ENCODE assay signal across 8 cellular contexts in the genomic region with DNA sequence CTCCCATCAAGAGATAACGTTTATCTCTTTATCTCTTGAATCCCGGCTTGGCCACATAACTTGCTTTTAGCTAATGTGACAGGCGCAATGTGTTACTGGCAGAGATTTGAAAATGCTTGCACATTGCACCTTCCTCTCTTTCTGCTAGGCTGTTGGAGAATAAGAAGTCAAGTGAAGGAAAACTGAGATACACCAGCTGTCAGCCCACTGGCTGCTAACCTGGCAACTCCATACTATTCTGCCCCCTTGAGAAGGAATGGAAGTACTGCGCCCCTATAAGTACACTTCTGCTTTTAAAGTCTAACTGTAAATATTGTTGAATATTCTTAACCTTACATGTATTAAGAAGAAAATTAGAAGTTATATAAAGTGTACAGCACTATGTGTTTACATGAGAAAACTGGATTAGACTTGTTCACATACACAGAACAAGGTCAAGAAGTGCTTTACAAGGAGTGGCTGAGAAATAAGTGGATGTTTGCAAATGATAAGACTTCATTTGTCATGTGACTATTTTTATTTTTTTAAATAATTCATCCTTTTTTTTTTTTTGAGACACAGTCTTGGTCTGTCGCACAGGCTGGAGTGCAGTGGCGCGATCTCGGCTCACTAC.
DNase-seq lines count a peak whose midpoint lies in the region; ATAC-seq and TF ChIP-seq lines count a peak whose summit lies in the region.

No MANE protein-coding gene starts in this region.

- DNase-seq in Daoy (ENCODE audit: low read depth) (peak; percentile 57), HCT116 (ENCODE audit: low read depth, low spot score) (peak; percentile 24), NCI-H1694 treated with DMSO at 0.1 percent for 48 hours (lab: John Stamatoyannopoulos, UW) (peak; percentile 44), fibroblast of gingiva (ENCODE audit: low read depth) (peak; percentile 1), smooth muscle cell (lab: John Stamatoyannopoulos, UW; ENCODE audit: unreplicated experiment) (peak; percentile 1), NCI-H187 (lab: John Stamatoyannopoulos, UW) (no peak)
- no peak for DNase-seq in activated naive CD4-positive, alpha-beta T cell treated with anti-CD3 and anti-CD28 coated beads, Interleukin-2, amount 50 U/mL, for 16 hours
- no peak for DNase-seq in stimulated activated CD4-positive, alpha-beta T cell treated with anti-CD3 and anti-CD28 coated beads, Interleukin-2, amount 100 ng/mL, for 24 hours

- H3F3A ChIP-seq in smooth muscle cell (ENCODE audit: low read depth): peaks cover 18% of the 10 kb centered on the region

- H3K9me3 ChIP-seq in HCT116 (ENCODE audit: control insufficient read depth in 1 of 2, insufficient read depth in 1 of 2, low read depth in 1 of 2, low read length in 2 of 2) (no peaks in the 10 kb centered on the region), smooth muscle cell (replicated peaks; ENCODE audit: low read depth) (no peaks in the 10 kb centered on the region)

- CTCF ChIA-PET in HCT116 (lab: Charles Lee): interaction anchor here (1.1 kb wide), 1 partner anchor 13 kb away, joined by 3 read pairs; no protein-coding TSS in a partner anchor

- no peak overlapping the region for H3K4me2 ChIP-seq in HCT116 (ENCODE audit: low read length)
- peak overlapping the region; percentile 75 for H3K4me2 ChIP-seq in smooth muscle cell

- peak; percentile 73 for TF ChIP-seq RAD21 in HCT116 (IDR thresholded peaks at IDR 0.05; ENCODE audit: low read depth)

- BruUV-seq in HCT116 (replicated peaks; lab: Mats Ljungman, UMichigan): no TSS peak

- POLR2A ChIA-PET in HCT116 (lab: Charles Lee): no interaction called here

- H3K79me2 ChIP-seq in HCT116 (ENCODE audit: insufficient read depth, low read length): no peaks in the 10 kb centered on the region
- H3K79me2 ChIP-seq in smooth muscle cell (ENCODE audit: low read depth): peaks cover 19% of the 10 kb centered on the region

- H3K9me2 ChIP-seq in HCT116 (ENCODE audit: insufficient read depth): no peaks in the 10 kb centered on the region

- intact Hi-C loops in HCT116 (cut with micrococcal nuclease): loop anchor here (2.0 to 5.0 kb wide), 2 partner anchors 221 to 973 kb away; no protein-coding TSS in a partner anchor

- no peak for TF ChIP-seq POLR2A in HCT116 (IDR thresholded peaks at IDR 0.05; ENCODE audit: borderline replicate concordance, extremely low read depth, insufficient read depth, insufficient read length)

- ATAC-seq in HCT116: peak; percentile 69

- H3K27ac ChIP-seq in HCT116 (ENCODE audit: low read depth, low read length) (no peak overlapping the region), smooth muscle cell (ENCODE audit: low read depth) (peak overlapping the region; percentile 99)

- H3K27me3 ChIP-seq in HCT116 (ENCODE audit: insufficient read depth, low read length) (no peaks in the 10 kb centered on the region), smooth muscle cell (ENCODE audit: low read depth) (no peaks in the 10 kb centered on the region)

- H3K9ac ChIP-seq in HCT116 (ENCODE audit: low read length) (no peak overlapping the region), smooth muscle cell (ENCODE audit: low read depth) (peak overlapping the region; percentile 85)

- 61% methylated on average over 8 of the region's 8 CpGs for WGBS in smooth muscle cell (ENCODE audit: low lambda C conversion rate)

- H4K20me1 ChIP-seq in HCT116 (ENCODE audit: insufficient read depth): no peaks in the 10 kb centered on the region
- H4K20me1 ChIP-seq in smooth muscle cell (ENCODE audit: low read depth): no peaks in the 10 kb centered on the region

- H3K4me1 ChIP-seq in HCT116 (ENCODE audit: control insufficient read depth in 1 of 2, insufficient read depth in 2 of 2, low read length in 2 of 2): peaks cover 10% of the 10 kb centered on the region in 2 experiments; a peak in 2 of 4 replicates
- H3K4me1 ChIP-seq in smooth muscle cell (ENCODE audit: low read depth): peaks cover 47% of the 10 kb centered on the region

- H2AFZ ChIP-seq in HCT116 (ENCODE audit: low read depth, low read length, poor library complexity, severe bottlenecking) (peak overlapping the region; percentile 79), smooth muscle cell (ENCODE audit: low read depth) (peak overlapping the region; percentile 2)

- RAD21 ChIA-PET in HCT116 (lab: Charles Lee; ENCODE audit: low non-redundant PET in 1 of 2, low total read pairs in 2 of 2, uncharacterized antibody in 2 of 2, unreplicated experiment in 2 of 2): interaction anchor here in 1 of 2 experiments (1.0 kb wide), 1 partner anchor 83 kb away, joined by 3 read pairs; no protein-coding TSS in a partner anchor

- TF ChIP-seq CTCF in HCT116 (IDR thresholded peaks at IDR 0.05 in 2 of 3, conservative IDR thresholded peaks at IDR 0.05 in 1 of 3; ENCODE audit: borderline replicate concordance in 1 of 3, insufficient read depth in 1 of 3, low read depth in 2 of 3, low read length in 2 of 3) (peak; percentile 61 to 74 (median 74); a peak in 5 of 6 replicates), smooth muscle cell (IDR thresholded peaks at IDR 0.05; ENCODE audit: borderline replicate concordance, insufficient read depth, poor library complexity, severe bottlenecking) (peak; percentile 73)

- no peak overlapping the region for H3K4me3 ChIP-seq in HCT116 (replicated peaks in 1 of 2; ENCODE audit: low read depth in 1 of 2, low read length in 2 of 2)
- H3K4me3 ChIP-seq in smooth muscle cell: peak overlapping the region; percentile 9

- H3K36me3 ChIP-seq in HCT116 (ENCODE audit: control insufficient read depth in 1 of 2, insufficient read depth in 2 of 2, low read length in 2 of 2): no peaks in the 10 kb centered on the region
- H3K36me3 ChIP-seq in smooth muscle cell (ENCODE audit: low read depth): no peaks in the 10 kb centered on the region

TF ChIP-seq in HCT116, 20 proteins besides CTCF, POLR2A, EP300 and RAD21 (continues in another document):
- TF ChIP-seq, protein P1, sequence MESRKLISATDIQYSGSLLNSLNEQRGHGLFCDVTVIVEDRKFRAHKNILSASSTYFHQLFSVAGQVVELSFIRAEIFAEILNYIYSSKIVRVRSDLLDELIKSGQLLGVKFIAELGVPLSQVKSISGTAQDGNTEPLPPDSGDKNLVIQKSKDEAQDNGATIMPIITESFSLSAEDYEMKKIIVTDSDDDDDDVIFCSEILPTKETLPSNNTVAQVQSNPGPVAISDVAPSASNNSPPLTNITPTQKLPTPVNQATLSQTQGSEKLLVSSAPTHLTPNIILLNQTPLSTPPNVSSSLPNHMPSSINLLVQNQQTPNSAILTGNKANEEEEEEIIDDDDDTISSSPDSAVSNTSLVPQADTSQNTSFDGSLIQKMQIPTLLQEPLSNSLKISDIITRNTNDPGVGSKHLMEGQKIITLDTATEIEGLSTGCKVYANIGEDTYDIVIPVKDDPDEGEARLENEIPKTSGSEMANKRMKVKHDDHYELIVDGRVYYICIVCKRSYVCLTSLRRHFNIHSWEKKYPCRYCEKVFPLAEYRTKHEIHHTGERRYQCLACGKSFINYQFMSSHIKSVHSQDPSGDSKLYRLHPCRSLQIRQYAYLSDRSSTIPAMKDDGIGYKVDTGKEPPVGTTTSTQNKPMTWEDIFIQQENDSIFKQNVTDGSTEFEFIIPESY (IDR thresholded peaks at IDR 0.05; ENCODE audit: extremely low read depth, insufficient replicate concordance, low read length): no peak
- TF ChIP-seq YY1 (IDR thresholded peaks at IDR 0.05; ENCODE audit: extremely low read depth, insufficient replicate concordance, low read depth, low read length) (no peak), TCF7L2 (IDR thresholded peaks at IDR 0.05; ENCODE audit: borderline replicate concordance, extremely low read depth, insufficient read depth, insufficient read length) (no peak), ELF1 (IDR thresholded peaks at IDR 0.05; ENCODE audit: borderline replicate concordance, low read depth) (no peak), SRF (IDR thresholded peaks at IDR 0.05; ENCODE audit: low read depth) (no peak), EZH2phosphoT487 (IDR thresholded peaks at IDR 0.05; ENCODE audit: borderline replicate concordance) (no peak), EZH2 (IDR thresholded peaks at IDR 0.05) (no peak), EGR1 (IDR thresholded peaks at IDR 0.05; ENCODE audit: low read depth) (no peak), JUND (IDR thresholded peaks at IDR 0.05) (no peak), ZNF274 (IDR thresholded peaks at IDR 0.05; ENCODE audit: low read depth, low read length) (no peak), CBX3 (IDR thresholded peaks at IDR 0.05; ENCODE audit: low read depth) (no peak; the same call in 1 of the 2 replicates)
- TF ChIP-seq, protein P2, sequence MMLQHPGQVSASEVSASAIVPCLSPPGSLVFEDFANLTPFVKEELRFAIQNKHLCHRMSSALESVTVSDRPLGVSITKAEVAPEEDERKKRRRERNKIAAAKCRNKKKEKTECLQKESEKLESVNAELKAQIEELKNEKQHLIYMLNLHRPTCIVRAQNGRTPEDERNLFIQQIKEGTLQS (IDR thresholded peaks at IDR 0.05): no peak
- TF ChIP-seq, protein P3, sequence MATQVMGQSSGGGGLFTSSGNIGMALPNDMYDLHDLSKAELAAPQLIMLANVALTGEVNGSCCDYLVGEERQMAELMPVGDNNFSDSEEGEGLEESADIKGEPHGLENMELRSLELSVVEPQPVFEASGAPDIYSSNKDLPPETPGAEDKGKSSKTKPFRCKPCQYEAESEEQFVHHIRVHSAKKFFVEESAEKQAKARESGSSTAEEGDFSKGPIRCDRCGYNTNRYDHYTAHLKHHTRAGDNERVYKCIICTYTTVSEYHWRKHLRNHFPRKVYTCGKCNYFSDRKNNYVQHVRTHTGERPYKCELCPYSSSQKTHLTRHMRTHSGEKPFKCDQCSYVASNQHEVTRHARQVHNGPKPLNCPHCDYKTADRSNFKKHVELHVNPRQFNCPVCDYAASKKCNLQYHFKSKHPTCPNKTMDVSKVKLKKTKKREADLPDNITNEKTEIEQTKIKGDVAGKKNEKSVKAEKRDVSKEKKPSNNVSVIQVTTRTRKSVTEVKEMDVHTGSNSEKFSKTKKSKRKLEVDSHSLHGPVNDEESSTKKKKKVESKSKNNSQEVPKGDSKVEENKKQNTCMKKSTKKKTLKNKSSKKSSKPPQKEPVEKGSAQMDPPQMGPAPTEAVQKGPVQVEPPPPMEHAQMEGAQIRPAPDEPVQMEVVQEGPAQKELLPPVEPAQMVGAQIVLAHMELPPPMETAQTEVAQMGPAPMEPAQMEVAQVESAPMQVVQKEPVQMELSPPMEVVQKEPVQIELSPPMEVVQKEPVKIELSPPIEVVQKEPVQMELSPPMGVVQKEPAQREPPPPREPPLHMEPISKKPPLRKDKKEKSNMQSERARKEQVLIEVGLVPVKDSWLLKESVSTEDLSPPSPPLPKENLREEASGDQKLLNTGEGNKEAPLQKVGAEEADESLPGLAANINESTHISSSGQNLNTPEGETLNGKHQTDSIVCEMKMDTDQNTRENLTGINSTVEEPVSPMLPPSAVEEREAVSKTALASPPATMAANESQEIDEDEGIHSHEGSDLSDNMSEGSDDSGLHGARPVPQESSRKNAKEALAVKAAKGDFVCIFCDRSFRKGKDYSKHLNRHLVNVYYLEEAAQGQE (IDR thresholded peaks at IDR 0.05; ENCODE audit: low read depth): no peak
- TF ChIP-seq, protein P4, sequence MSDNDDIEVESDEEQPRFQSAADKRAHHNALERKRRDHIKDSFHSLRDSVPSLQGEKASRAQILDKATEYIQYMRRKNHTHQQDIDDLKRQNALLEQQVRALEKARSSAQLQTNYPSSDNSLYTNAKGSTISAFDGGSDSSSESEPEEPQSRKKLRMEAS (IDR thresholded peaks at IDR 0.05): no peak

Comparison
In these comparisons a context has a peak if more than half of its experiments do, and no peak if none do; other contexts are left out.
1. DNase-seq: peak in Daoy (single experiment), HCT116 (single experiment), NCI-H1694 treated with DMSO at 0.1 percent for 48 hours (single experiment), fibroblast of gingiva (single experiment) and smooth muscle cell (single experiment); none in NCI-H187 (0 of 2), activated naive CD4-positive, alpha-beta T cell treated with anti-CD3 and anti-CD28 coated beads, Interleukin-2, amount 50 U/mL, for 16 hours (single experiment) and stimulated activated CD4-positive, alpha-beta T cell treated with anti-CD3 and anti-CD28 coated beads, Interleukin-2, amount 100 ng/mL, for 24 hours (0 of 2).